8 cellular contexts compared by ENCODE assay signal in genomic region chr15:89177633-89178306, GRCh38. TPM values are rescaled to one million over a fixed set of nuclear protein-coding genes. Genes with fewer than 3 reads are reported as not detected.
DNase-seq lines count a peak whose midpoint lies in the region; ATAC-seq and TF ChIP-seq lines count a peak whose summit lies in the region.

No MANE protein-coding gene starts in this region.

- no peaks in the 10 kb centered on the region for H3K4me1 Mint-ChIP-seq in endodermal cell

- 24 to 39% methylated on average over 3 to 6 of the region's 6 CpGs for WGBS in endodermal cell (ENCODE audit: insufficient coverage in 1 of 2, insufficient read length in 1 of 2), 2 experiments

- peak overlapping the region; percentile 53 for H3K27ac Mint-ChIP-seq in endodermal cell

- no peaks in the 10 kb centered on the region for H3K27me3 Mint-ChIP-seq in endodermal cell (ENCODE audit: insufficient read depth)

- H3K36me3 Mint-ChIP-seq in endodermal cell (ENCODE audit: low read depth) = peaks cover 6% of the 10 kb centered on the region

- no peak overlapping the region for H3K27ac ChIP-seq in endodermal cell (ENCODE audit: low read depth, low read length)

- no peaks in the 10 kb centered on the region for H3K27me3 ChIP-seq in endodermal cell (ENCODE audit: control insufficient read depth, insufficient read depth, low read length, poor library complexity, severe bottlenecking)

- TF ChIP-seq CTCF in AG09319 (IDR thresholded peaks at IDR 0.05; ENCODE audit: low read depth, low read length) (peak; percentile 91), GM20000 (IDR thresholded peaks at IDR 0.05; ENCODE audit: extremely low read depth, missing control alignments) (peak; percentile 85), endodermal cell (conservative IDR thresholded peaks at IDR 0.05) (peak; percentile 91)

- H3K4me3 Mint-ChIP-seq in endodermal cell = no peak overlapping the region

- no peak overlapping the region for H3K9ac ChIP-seq in endodermal cell (ENCODE audit: extremely low read depth, low read length, poor library complexity, severe bottlenecking)

- H3K9me3 Mint-ChIP-seq in endodermal cell = no peaks in the 10 kb centered on the region

- H3K36me3 ChIP-seq in endodermal cell (ENCODE audit: control insufficient read depth, insufficient read depth, low read length) = peaks cover 10% of the 10 kb centered on the region

- H3K4me3 ChIP-seq in endodermal cell (ENCODE audit: low read length) = no peak overlapping the region

- H3K9me3 ChIP-seq in endodermal cell (ENCODE audit: control insufficient read depth, low read length) = no peaks in the 10 kb centered on the region

- peak; percentile 54 for DNase-seq in AG09319 (ENCODE audit: extremely low read depth, low read depth)
- peak; percentile 58 for DNase-seq in GM20000 (ENCODE audit: low spot score)
- DNase-seq in NOMO-1 treated with DMSO at 0.1 percent for 48 hours (lab: John Stamatoyannopoulos, UW; ENCODE audit: unreplicated experiment) = peak; percentile 62
- peak; percentile 10 for DNase-seq in activated CD8-positive, alpha-beta memory T cell treated with anti-CD3 and anti-CD28 coated beads, Interleukin-2, amount 50 U/mL, for 1 hour (ENCODE audit: extremely low read depth)
- peak; percentile 82 for DNase-seq in endodermal cell
- peak; percentile 63 for DNase-seq in mucosa of gallbladder (ENCODE audit: low spot score)
- peak; percentile 37 for DNase-seq in stimulated activated CD8-positive, alpha-beta memory T cell treated with anti-CD3 and anti-CD28 coated beads, Interleukin-7, amount 100 ng/mL, for 24 hours (ENCODE audit: low read depth)

- no peak for ATAC-seq in HG02642 (IDR thresholded peaks at IDR 0.05; ENCODE audit: poor library complexity, unreplicated experiment)

- no peaks in the 10 kb centered on the region for H3K4me1 ChIP-seq in endodermal cell (ENCODE audit: control insufficient read depth, insufficient read depth, low read length)

RNA-seq across cellular contexts. Expression of gene RLBP1, which starts 43.6 kb away (rescaled TPM):
- total RNA-seq in endodermal cell = not detected
- polyA plus RNA-seq in endodermal cell (2013, experiment 1 of 2) = not detected
- 0.41 TPM for polyA plus RNA-seq in endodermal cell (2013, experiment 2 of 2)
- not detected for total RNA-seq in mucosa of gallbladder

Comparison
In these comparisons a context has a peak if more than half of its experiments do, and no peak if none do; other contexts are left out.
1. DNase-seq: peak in every context shown above with its lines; median percentile 82 in endodermal cell; 63 in mucosa of gallbladder; 62 in NOMO-1 treated with DMSO at 0.1 percent for 48 hours; 58 in GM20000; 54 in AG09319; 37 in stimulated activated CD8-positive, alpha-beta memory T cell treated with anti-CD3 and anti-CD28 coated beads, Interleukin-7, amount 100 ng/mL, for 24 hours; 10 in activated CD8-positive, alpha-beta memory T cell treated with anti-CD3 and anti-CD28 coated beads, Interleukin-2, amount 50 U/mL, for 1 hour.